18 cellular contexts compared by ENCODE assay signal in the genomic region with DNA sequence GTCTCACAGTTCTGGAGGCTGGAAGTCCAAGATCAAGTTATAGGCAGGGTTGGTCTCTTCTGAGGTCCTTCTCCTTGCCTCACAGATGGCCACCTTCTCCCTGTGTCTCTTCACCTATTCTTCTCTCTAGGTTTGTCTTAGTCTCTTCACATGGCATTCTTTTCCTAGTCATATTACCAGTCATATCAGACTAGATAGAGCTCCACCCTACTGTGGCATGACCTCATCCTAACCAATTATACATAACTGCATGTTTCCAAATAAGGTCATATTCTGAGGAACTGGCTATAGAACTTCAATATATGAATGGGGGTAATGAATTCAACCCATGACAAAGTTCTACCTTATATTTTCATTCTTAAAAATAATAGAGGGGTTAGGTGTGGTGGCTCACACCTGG.
DNase-seq lines count a peak whose midpoint lies in the region; ATAC-seq and TF ChIP-seq lines count a peak whose summit lies in the region.
"Had no signal": no experiment of that assay in that cellular context is flagged by ENCODE, and none has a peak within 500 bp of the region (broad histone marks: within the 10 kb centered on the region; RNA-seq: fewer than 3 reads in every experiment).

No MANE protein-coding gene starts in this region.

- intact Hi-C loops in Caco-2 (cut with micrococcal nuclease; ENCODE audit: unreplicated experiment) (no loop called here), left ventricle myocardium inferior (cut with micrococcal nuclease) (no loop called here)

- no peak for DNase-seq in Caco-2
- DNase-seq in HT1080 (ENCODE audit: low read depth) = peak; percentile 23
- no peak for DNase-seq in neural progenitor cell (ENCODE audit: low spot score)
- DNase-seq in occipital lobe (lab: John Stamatoyannopoulos, UW) = no peak
- DNase-seq in left ventricle myocardium inferior = no peak
- no peak for DNase-seq in DMS114 treated with DMSO at 0.1 percent for 48 hours (lab: John Stamatoyannopoulos, UW; ENCODE audit: unreplicated experiment)
- DNase-seq: DND-41, GDM1, KBM-7, NCI-H1048, NCI-H1436 treated with DMSO at 0.1 percent for 48 hours, NCI-H2081 treated with DMSO at 0.1 percent for 48 hours, NCI-H446 treated with DMSO at 0.1 percent for 48 hours, SIG-M5, T-helper 1 cell had no signal

- H4K20me1 ChIP-seq in neural progenitor cell (ENCODE audit: low read depth) = no peaks in the 10 kb centered on the region

- H3K36me3 ChIP-seq in Caco-2 (ENCODE audit: control insufficient read depth, insufficient read depth, low read length) (no peaks in the 10 kb centered on the region; the same call in 1 of the 2 replicates), neural progenitor cell (no peaks in the 10 kb centered on the region), left ventricle myocardium inferior (no peaks in the 10 kb centered on the region)

- H3K9me3 Mint-ChIP-seq in Caco-2 (ENCODE audit: unreplicated experiment) (peaks cover 3% of the 10 kb centered on the region), neural progenitor cell (peaks cover 8% of the 10 kb centered on the region)

- H3K9me3 ChIP-seq in Caco-2 (no peaks in the 10 kb centered on the region), neural progenitor cell (ENCODE audit: low read depth) (no peaks in the 10 kb centered on the region), left ventricle myocardium inferior (replicated peaks) (no peaks in the 10 kb centered on the region)

- H3K4me1 ChIP-seq in Caco-2 (peaks cover 26% of the 10 kb centered on the region), neural progenitor cell (peaks cover 24% of the 10 kb centered on the region), left ventricle myocardium inferior (no peaks in the 10 kb centered on the region)

- H3K4me1 Mint-ChIP-seq in Caco-2 (ENCODE audit: low read depth, unreplicated experiment) = peaks cover 29% of the 10 kb centered on the region
- H3K4me1 Mint-ChIP-seq in neural progenitor cell = peaks cover 12% of the 10 kb centered on the region

- H2AFZ ChIP-seq in neural progenitor cell (replicated peaks) = no peak overlapping the region

- peak overlapping the region; percentile 45 for H3K27ac Mint-ChIP-seq in Caco-2 (ENCODE audit: unreplicated experiment)
- H3K27ac Mint-ChIP-seq in neural progenitor cell = peak overlapping the region; percentile 18

- H3K4me2 ChIP-seq in neural progenitor cell = no peak overlapping the region

- H3K36me3 Mint-ChIP-seq in Caco-2 (ENCODE audit: insufficient read depth, unreplicated experiment) = peaks cover 6% of the 10 kb centered on the region
- peaks cover 2% of the 10 kb centered on the region for H3K36me3 Mint-ChIP-seq in neural progenitor cell

- H3K4me3 Mint-ChIP-seq in Caco-2 (ENCODE audit: unreplicated experiment) (no peak overlapping the region), neural progenitor cell (no peak overlapping the region)

- H3K79me2 ChIP-seq in neural progenitor cell (ENCODE audit: low read depth) = no peaks in the 10 kb centered on the region

- BruUV-seq in Caco-2 (replicated peaks; lab: Mats Ljungman, UMichigan) = no TSS peak

- H3K9ac ChIP-seq in neural progenitor cell = no peak overlapping the region

- ATAC-seq in esophagus mucosa = peak; percentile 48
- no peak for ATAC-seq in HG02571 (IDR thresholded peaks at IDR 0.05; ENCODE audit: unreplicated experiment)

- H3K27me3 ChIP-seq in Caco-2 (replicated peaks; ENCODE audit: control insufficient read depth, insufficient read depth, low read length) (no peaks in the 10 kb centered on the region), neural progenitor cell (peaks cover 43% of the 10 kb centered on the region), left ventricle myocardium inferior (ENCODE audit: low read depth) (peaks cover 7% of the 10 kb centered on the region)

- CTCF ChIA-PET in Caco-2 (lab: Charles Lee) = no interaction called here

- H3K27ac ChIP-seq in neural progenitor cell (no peak overlapping the region), left ventricle myocardium inferior (replicated peaks) (no peak overlapping the region)
- H3K27ac ChIP-seq: C4-2B had no signal

- H3K27me3 Mint-ChIP-seq in Caco-2 (ENCODE audit: insufficient read depth, unreplicated experiment) = no peaks in the 10 kb centered on the region
- H3K27me3 Mint-ChIP-seq in neural progenitor cell (ENCODE audit: insufficient read depth, low read depth) = peaks cover 2% of the 10 kb centered on the region

- TF ChIP-seq CTCF in Caco-2 (IDR thresholded peaks at IDR 0.05; ENCODE audit: insufficient read depth in 1 of 2, low read depth in 1 of 2, low read length in 1 of 2, severe bottlenecking in 1 of 2, unreplicated experiment in 1 of 2) = no peak
- no peak for TF ChIP-seq CTCF in neural progenitor cell (IDR thresholded peaks at IDR 0.05)
- no peak for TF ChIP-seq CTCF in left ventricle myocardium inferior (IDR thresholded peaks at IDR 0.05; ENCODE audit: borderline replicate concordance)

- H3F3A ChIP-seq in neural progenitor cell (ENCODE audit: low read depth) = no peaks in the 10 kb centered on the region

- H3K4me3 ChIP-seq in Caco-2 (ENCODE audit: low read depth, low read length) (no peak overlapping the region), neural progenitor cell (no peak overlapping the region), left ventricle myocardium inferior (no peak overlapping the region)

- POLR2A ChIA-PET in Caco-2 (lab: Charles Lee) = no interaction called here
